14 cellular contexts compared by ENCODE assay signal in genomic region chr7:17903337-17903736, GRCh38.
"Had no signal": no experiment of that assay in that cellular context is flagged by ENCODE, and none has a peak within 500 bp of the region (broad histone marks: within the 10 kb centered on the region; RNA-seq: fewer than 3 reads in every experiment).

No MANE protein-coding gene starts in this region.

- H3K27me3 ChIP-seq: tibial artery, uterus had no signal

- H3K27ac ChIP-seq: tibial artery, uterus had no signal

- H3K4me1 Mint-ChIP-seq: nephron had no signal

- ATAC-seq: left cardiac atrium had no signal

- H3K9me3 ChIP-seq: tibial artery, uterus had no signal

- H3K27ac Mint-ChIP-seq: activated CD4-positive, alpha-beta memory T cell treated with anti-CD3 and anti-CD28 coated beads for 36 hours; activated T-helper 1 cell treated with anti-CD3 and anti-CD28 coated beads, Interleukin-12 subunit alpha, Interleukin-12 subunit beta, Interleukin-2, Interleukin-4 antibody, amounts not matched to agents 30 ng/mL and 10 ng/mL and 1 ng/mL, durations not matched to agents 14 hours and 24 hours and 36 hours; dendritic cell treated with granulocyte-macrophage colony-stimulating factor and Interleukin-4, amounts not matched to agents 40 ng/mL and 50 ng/mL, for 4 days; nephron had no signal

- H3K36me3 ChIP-seq: tibial artery had no signal

- H3K9me3 Mint-ChIP-seq: activated CD4-positive, alpha-beta memory T cell treated with anti-CD3 and anti-CD28 coated beads for 36 hours; activated T-helper 1 cell treated with anti-CD3 and anti-CD28 coated beads, Interleukin-12 subunit alpha, Interleukin-12 subunit beta, Interleukin-2, Interleukin-4 antibody, amounts not matched to agents 30 ng/mL and 10 ng/mL and 1 ng/mL, durations not matched to agents 14 hours and 24 hours and 36 hours; dendritic cell treated with granulocyte-macrophage colony-stimulating factor and Interleukin-4, amounts not matched to agents 40 ng/mL and 50 ng/mL, for 4 days; immature natural killer cell; nephron had no signal

- H3K36me3 Mint-ChIP-seq: immature natural killer cell had no signal

- H3K27me3 Mint-ChIP-seq: activated CD4-positive, alpha-beta memory T cell treated with anti-CD3 and anti-CD28 coated beads for 36 hours; dendritic cell treated with granulocyte-macrophage colony-stimulating factor and Interleukin-4, amounts not matched to agents 40 ng/mL and 50 ng/mL, for 4 days had no signal

- H3K4me3 Mint-ChIP-seq: activated CD4-positive, alpha-beta memory T cell treated with anti-CD3 and anti-CD28 coated beads for 36 hours; activated T-helper 1 cell treated with anti-CD3 and anti-CD28 coated beads, Interleukin-12 subunit alpha, Interleukin-12 subunit beta, Interleukin-2, Interleukin-4 antibody, amounts not matched to agents 30 ng/mL and 10 ng/mL and 1 ng/mL, durations not matched to agents 14 hours and 24 hours and 36 hours; dendritic cell treated with granulocyte-macrophage colony-stimulating factor and Interleukin-4, amounts not matched to agents 40 ng/mL and 50 ng/mL, for 4 days; nephron had no signal

- H3K4me3 ChIP-seq: tibial artery, uterus had no signal

- DNase-seq: activated CD4-positive, alpha-beta memory T cell treated with anti-CD3 and anti-CD28 coated beads for 36 hours; activated naive CD4-positive, alpha-beta T cell treated with Interleukin-2 at 50 U/mL for 16 hours; erythroblast; immature natural killer cell; left cardiac atrium; occipital lobe; stimulated activated CD4-positive, alpha-beta T cell treated with anti-CD3 and anti-CD28 coated beads, Interleukin-15, amount 100 ng/mL, for 24 hours; stimulated activated CD4-positive, alpha-beta T cell treated with anti-CD3 and anti-CD28 coated beads, Interleukin-4, amount 100 ng/mL, for 4 hours; T-helper 9 cell; tibial artery; uterus had no signal
